Comparison of ENCODE assay signal across 11 cellular contexts in the genomic region with DNA sequence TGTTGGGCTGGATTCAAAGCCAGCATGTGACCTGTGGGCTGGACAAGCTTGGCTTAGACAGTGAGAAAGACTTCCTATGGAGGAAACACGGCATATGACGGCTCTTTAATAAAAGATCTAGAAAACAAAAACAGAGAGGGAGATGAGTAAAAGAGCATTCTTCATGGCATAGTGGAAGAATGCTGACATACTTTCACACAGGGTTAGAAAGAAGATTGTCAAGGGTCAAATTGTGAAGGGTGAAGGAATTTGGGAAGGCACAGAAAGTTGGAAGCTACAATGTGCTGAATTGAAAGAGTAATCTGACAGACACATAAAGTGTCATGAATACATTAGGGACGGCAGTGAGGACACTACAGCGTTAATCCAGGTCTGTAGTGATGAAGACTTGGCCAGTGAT.
DNase-seq lines count a peak whose midpoint lies in the region; ATAC-seq and TF ChIP-seq lines count a peak whose summit lies in the region.
"Had no signal": no experiment of that assay in that cellular context is flagged by ENCODE, and none has a peak within 500 bp of the region (broad histone marks: within the 10 kb centered on the region; RNA-seq: fewer than 3 reads in every experiment).

No MANE protein-coding gene starts in this region.

- POLR2A ChIA-PET in PC-3 (lab: Charles Lee; ENCODE audit: unreplicated experiment), result interaction anchor here (0.7 kb wide), 1 partner anchor 109 kb away, joined by 3 read pairs; no protein-coding TSS in a partner anchor

- BruUV-seq in PC-3 (replicated peaks; lab: Mats Ljungman, UMichigan), result no TSS peak

- H3K27me3 ChIP-seq in PC-3 (ENCODE audit: low read length) (no peaks in the 10 kb centered on the region), fibroblast of lung (ENCODE audit: control insufficient read depth, insufficient read depth, low read length) (no peaks in the 10 kb centered on the region), neutrophil (no peaks in the 10 kb centered on the region)

- H3K9me3 ChIP-seq in PC-3 (ENCODE audit: low read length) (no peaks in the 10 kb centered on the region), fibroblast of lung (ENCODE audit: control insufficient read depth, insufficient read depth, low read depth, low read length) (no peaks in the 10 kb centered on the region), neutrophil (no peaks in the 10 kb centered on the region)

- H3F3A ChIP-seq in PC-3 (ENCODE audit: low read length, unreplicated experiment), result no peaks in the 10 kb centered on the region

- H3K79me2 ChIP-seq in PC-3 (ENCODE audit: low read length), result no peaks in the 10 kb centered on the region
- H3K79me2 ChIP-seq in fibroblast of lung (ENCODE audit: control insufficient read depth, insufficient read depth, low read length), result no peaks in the 10 kb centered on the region

- 0 out of 2 replicates have a peak overlapping the region, but pooled peaks have one; percentile 5 for H3K27ac ChIP-seq in PC-3 (ENCODE audit: low read length)
- no peak overlapping the region for H3K27ac ChIP-seq in fibroblast of lung (ENCODE audit: insufficient read depth, low read length)
- peak overlapping the region; percentile 32 for H3K27ac ChIP-seq in neutrophil

- CTCF ChIA-PET in PC-3 (lab: Charles Lee), result no interaction called here

- TF ChIP-seq CTCF in PC-3 (conservative IDR thresholded peaks at IDR 0.05; ENCODE audit: low read depth, low read length) (no peak), fibroblast of lung (conservative IDR thresholded peaks at IDR 0.05 in 1 of 2, IDR thresholded peaks at IDR 0.05 in 1 of 2; ENCODE audit: low read depth in 1 of 2, low read length in 2 of 2) (no peak), neutrophil (IDR thresholded peaks at IDR 0.05) (no peak)

- no peak overlapping the region for H2AFZ ChIP-seq in PC-3 (ENCODE audit: low read length)
- H2AFZ ChIP-seq in fibroblast of lung (ENCODE audit: low read length), result peak overlapping the region; percentile 52

- H3K9me2 ChIP-seq in PC-3 (replicated peaks; ENCODE audit: low read length), result no peaks in the 10 kb centered on the region

- intact Hi-C loops in PC-3 (cut with micrococcal nuclease), result loop anchor here (2.0 to 10.0 kb wide), 4 partner anchors 88 to 1346 kb away; no protein-coding TSS in a partner anchor

- H3K4me3 ChIP-seq in PC-3 (ENCODE audit: low read length) (no peak overlapping the region), fibroblast of lung (replicated peaks in 1 of 4; ENCODE audit: control extremely low read depth in 1 of 4, insufficient read depth in 1 of 4, low read depth in 3 of 4, low read length in 4 of 4) (peak overlapping the region in 1 of 4 experiments; percentile 20), neutrophil (ENCODE audit: low read depth in 1 of 2, low read length in 1 of 2) (no peak overlapping the region)

- no peaks in the 10 kb centered on the region for H4K20me1 ChIP-seq in PC-3 (ENCODE audit: low read length)
- H4K20me1 ChIP-seq in fibroblast of lung (ENCODE audit: control insufficient read depth, extremely low read depth, insufficient read depth, low read length), result no peaks in the 10 kb centered on the region

- DNase-seq in PC-3, result no peak
- peak in 1 of 2 donors; percentile 27 for DNase-seq in fibroblast of lung (ENCODE audit: low read depth in 2 of 2)
- no peak for DNase-seq in activated naive CD4-positive, alpha-beta T cell treated with anti-CD3 and anti-CD28 coated beads, Interleukin-2, amount 50 U/mL, for 16 hours
- DNase-seq in NCI-H2107 treated with DMSO at 0.1 percent for 48 hours (lab: John Stamatoyannopoulos, UW; ENCODE audit: unreplicated experiment), result no peak
- DNase-seq: activated CD4-positive, alpha-beta T cell treated with anti-CD3 and anti-CD28 coated beads, Interleukin-2, amount 50 U/mL, for 1 hour; cortex of kidney; stimulated activated CD4-positive, alpha-beta T cell treated with anti-CD3 and anti-CD28 coated beads, Interleukin-15, amount 100 ng/mL, for 24 hours had no signal

- H3K4me1 ChIP-seq in PC-3 (ENCODE audit: insufficient read depth, low read length) (peaks cover 24% of the 10 kb centered on the region), fibroblast of lung (ENCODE audit: control insufficient read depth, extremely low read depth, insufficient read depth, low read length) (no peaks in the 10 kb centered on the region), neutrophil (ENCODE audit: control insufficient read depth in 1 of 2, insufficient read depth in 1 of 2, low read depth in 1 of 2, low read length in 1 of 2) (peaks cover 4 to 7% of the 10 kb centered on the region in 2 experiments)

- H3K9ac ChIP-seq in PC-3 (ENCODE audit: low read length) (no peak overlapping the region), fibroblast of lung (ENCODE audit: insufficient read depth, low read length) (no peak overlapping the region)

- H3K4me2 ChIP-seq in PC-3 (ENCODE audit: low read length) (no peak overlapping the region), fibroblast of lung (ENCODE audit: extremely low read depth, insufficient read depth, low read length) (peak overlapping the region; percentile 74)

- H3K36me3 ChIP-seq in PC-3 (ENCODE audit: low read depth, low read length) (peaks cover 3% of the 10 kb centered on the region; the same call in 1 of the 2 replicates), fibroblast of lung (ENCODE audit: control insufficient read depth, insufficient read depth, low read length) (no peaks in the 10 kb centered on the region), neutrophil (no peaks in the 10 kb centered on the region)

- peak; percentile 6 for ATAC-seq in GM18498 (IDR thresholded peaks at IDR 0.05; ENCODE audit: unreplicated experiment)
- ATAC-seq in PC-3, result no peak
- no peak for ATAC-seq in HG03342 (IDR thresholded peaks at IDR 0.05; ENCODE audit: unreplicated experiment)
- ATAC-seq in HG03521 (IDR thresholded peaks at IDR 0.05; ENCODE audit: unreplicated experiment), result no peak
